ENCODE assay signal across 23 cellular contexts in the genomic region with DNA sequence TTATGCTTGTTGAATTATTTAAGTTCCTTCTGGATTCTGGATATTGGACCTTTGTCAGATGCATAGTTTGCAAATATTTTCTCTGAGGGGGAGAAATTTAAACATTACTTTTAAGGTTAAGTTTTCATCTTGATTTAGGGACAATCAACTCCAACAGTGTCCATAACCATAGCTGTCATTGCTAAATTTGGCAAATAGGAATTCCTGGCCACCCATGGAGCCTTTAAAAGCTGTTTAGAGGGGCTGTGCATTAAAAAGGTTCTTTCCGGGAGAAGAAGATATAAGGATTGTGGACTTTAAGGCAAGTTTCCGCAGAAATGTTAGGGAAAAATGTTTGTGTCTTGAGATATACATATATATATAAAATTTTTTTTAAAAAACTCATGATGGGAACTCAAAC.
DNase-seq lines count a peak whose midpoint lies in the region; ATAC-seq and TF ChIP-seq lines count a peak whose summit lies in the region.
"Had no signal": no experiment of that assay in that cellular context is flagged by ENCODE, and none has a peak within 500 bp of the region (broad histone marks: within the 10 kb centered on the region; RNA-seq: fewer than 3 reads in every experiment).

No MANE protein-coding gene starts in this region.

- H3K27me3 Mint-ChIP-seq in chondrocyte (ENCODE audit: low read depth) = no peaks in the 10 kb centered on the region
- H3K27me3 Mint-ChIP-seq: activated CD8-positive, alpha-beta T cell treated with anti-CD3 and anti-CD28 coated beads for 36 hours; activated naive CD8-positive, alpha-beta T cell; IgD-negative memory B cell had no signal

- H3F3A ChIP-seq in smooth muscle cell (ENCODE audit: low read depth) = peaks cover 14% of the 10 kb centered on the region

- no peak for TF ChIP-seq CTCF in IMR-90 (conservative IDR thresholded peaks at IDR 0.05; ENCODE audit: low read depth, low read length)
- no peak for TF ChIP-seq CTCF in chondrocyte (IDR thresholded peaks at IDR 0.05)
- no peak for TF ChIP-seq CTCF in smooth muscle cell (IDR thresholded peaks at IDR 0.05; ENCODE audit: borderline replicate concordance, insufficient read depth, poor library complexity, severe bottlenecking)

- TF ChIP-seq POLR2A in IMR-90 (IDR thresholded peaks at IDR 0.05; ENCODE audit: low read depth, low read length) = no peak

- H2AFZ ChIP-seq in IMR-90 (replicated peaks; ENCODE audit: low read length, poor library complexity) (no peak overlapping the region), mesenchymal stem cell (ENCODE audit: low read depth, low read length) (no peak overlapping the region), smooth muscle cell (ENCODE audit: low read depth) (no peak overlapping the region)

- H3K56ac ChIP-seq in IMR-90 (ENCODE audit: extremely low read depth, insufficient read depth, low read length) = no peak overlapping the region; the same call in 1 of the 2 replicates

- no TSS peak for BruUV-seq in IMR-90 (replicated peaks; lab: Mats Ljungman, UMichigan)

- CTCF ChIA-PET in IMR-90 (lab: Yijun Ruan, JAX) = no interaction called here

- H3K36me3 ChIP-seq in IMR-90 (ENCODE audit: control insufficient read depth, insufficient read depth, low read length) (no peaks in the 10 kb centered on the region), mesenchymal stem cell (ENCODE audit: control insufficient read depth in 1 of 2, insufficient read depth in 2 of 2, low read depth in 1 of 2, low read length in 2 of 2) (peaks cover 0 to 5% of the 10 kb centered on the region in 2 experiments), smooth muscle cell (ENCODE audit: low read depth) (no peaks in the 10 kb centered on the region)
- H3K36me3 ChIP-seq: esophagus muscularis mucosa, sigmoid colon, uterus had no signal

- H3K9me1 ChIP-seq in IMR-90 (ENCODE audit: insufficient read depth, low read length) = peaks cover 9% of the 10 kb centered on the region; the same call in 1 of the 2 replicates

- H3K36me3 Mint-ChIP-seq in chondrocyte (ENCODE audit: low read depth) = no peaks in the 10 kb centered on the region
- H3K36me3 Mint-ChIP-seq: CD14-positive monocyte had no signal

- ATAC-seq in IMR-90 (ENCODE audit: low read depth) (no peak), GM21723 (IDR thresholded peaks at IDR 0.05; ENCODE audit: unreplicated experiment) (no peak)
- ATAC-seq: activated CD8-positive, alpha-beta T cell treated with anti-CD3 and anti-CD28 coated beads for 36 hours; activated T-helper 17 cell treated with anti-CD3 and anti-CD28 coated beads, Interleukin-2, amount 50 U/mL, for 72 hours had no signal

- in situ Hi-C loops in IMR-90 (cut with MboI; ENCODE audit: low sequenced_read_pairs) = no loop called here

- peak overlapping the region in 1 of 2 experiments; percentile 62; a peak in 3 of 4 replicates for H4K8ac ChIP-seq in IMR-90 (ENCODE audit: low read depth in 2 of 2, low read length in 2 of 2)
- H4K8ac ChIP-seq in mesenchymal stem cell (ENCODE audit: low read length) = no peak overlapping the region

- intact Hi-C loops in IMR-90 (cut with micrococcal nuclease) = loop anchor here (5.0 kb wide), 1 partner anchor 340 kb away; a partner anchor contains a TSS

- H2AK9ac ChIP-seq in IMR-90 (replicated peaks; ENCODE audit: low read depth, low read length, poor library complexity) = no peak overlapping the region

- peak overlapping the region; percentile 72 for H2BK120ac ChIP-seq in IMR-90 (ENCODE audit: low read depth, low read length)
- H2BK120ac ChIP-seq in mesenchymal stem cell (ENCODE audit: low read depth, low read length) = no peak overlapping the region

- peak overlapping the region; percentile 85; the same call in 1 of the 2 replicates for H4K5ac ChIP-seq in IMR-90 (ENCODE audit: low read depth, low read length)

- WGBS in IMR-90 (ENCODE audit: extremely low coverage in 2 of 2, insufficient read length in 1 of 2), 2 experiments = no CpG with 5 or more reads among the region's 2 CpGs
- no CpG with 5 or more reads among the region's 2 CpGs for WGBS in mesenchymal stem cell
- WGBS in smooth muscle cell (ENCODE audit: low lambda C conversion rate) = 12% methylated on average over 2 of the region's 2 CpGs

- TF ChIP-seq RAD21 in IMR-90 (IDR thresholded peaks at IDR 0.05; ENCODE audit: low read length) = no peak

- H2AK5ac ChIP-seq in IMR-90 (ENCODE audit: low read depth, low read length) (no peak overlapping the region), mesenchymal stem cell (ENCODE audit: low read length, severe bottlenecking) (no peak overlapping the region)

- POLR2A ChIA-PET in IMR-90 (lab: Charles Lee; ENCODE audit: unreplicated experiment) = interaction anchor here (1.5 kb wide), 1 partner anchor 15 kb away, joined by 5 read pairs; no protein-coding TSS in a partner anchor

- no peak overlapping the region for H3K4me2 ChIP-seq in IMR-90 (ENCODE audit: low read depth, low read length)
- H3K4me2 ChIP-seq in mesenchymal stem cell (ENCODE audit: low read length, poor library complexity, severe bottlenecking) = no peak overlapping the region
- peak overlapping the region; percentile 80 for H3K4me2 ChIP-seq in smooth muscle cell

- H3K9me3 Mint-ChIP-seq in chondrocyte (ENCODE audit: low read depth) = no peaks in the 10 kb centered on the region
- H3K9me3 Mint-ChIP-seq: activated CD8-positive, alpha-beta T cell treated with anti-CD3 and anti-CD28 coated beads for 36 hours; activated T-helper 17 cell treated with anti-CD3 and anti-CD28 coated beads, Interleukin-2, amount 50 U/mL, for 72 hours; IgD-negative memory B cell; nephron progenitor cell had no signal

- H3K27me3 ChIP-seq in IMR-90 (ENCODE audit: control insufficient read depth, insufficient read depth, low read length) (no peaks in the 10 kb centered on the region), mesenchymal stem cell (ENCODE audit: control insufficient read depth in 1 of 2, insufficient read depth in 1 of 2, low read length in 2 of 2) (no peaks in the 10 kb centered on the region), smooth muscle cell (ENCODE audit: low read depth) (no peaks in the 10 kb centered on the region)
- H3K27me3 ChIP-seq: esophagus muscularis mucosa, foreskin keratinocyte, sigmoid colon, testis, uterus had no signal

- H3K9me3 ChIP-seq in IMR-90 (ENCODE audit: control insufficient read depth, insufficient read depth, low read length) (no peaks in the 10 kb centered on the region), mesenchymal stem cell (ENCODE audit: control insufficient read depth, low read length) (no peaks in the 10 kb centered on the region), smooth muscle cell (replicated peaks; ENCODE audit: low read depth) (no peaks in the 10 kb centered on the region)
- H3K9me3 ChIP-seq: esophagus muscularis mucosa, sigmoid colon, testis, uterus had no signal

- H3K4ac ChIP-seq in IMR-90 (ENCODE audit: low read depth, low read length) (no peak overlapping the region), mesenchymal stem cell (ENCODE audit: low read depth in 1 of 2, low read length in 2 of 2) (no peak overlapping the region)

- no peaks in the 10 kb centered on the region for H3K79me2 ChIP-seq in smooth muscle cell (ENCODE audit: low read depth)

- H2BK15ac ChIP-seq in IMR-90 (ENCODE audit: low read depth, low read length) (no peak overlapping the region; the same call in 2 of the 3 replicates), mesenchymal stem cell (ENCODE audit: low read depth, poor library complexity, severe bottlenecking) (no peak overlapping the region)

- DNase-seq in IMR-90 (no peak), chondrocyte (ENCODE audit: low spot score) (no peak), mesenchymal stem cell (peak; percentile 8), smooth muscle cell (lab: John Stamatoyannopoulos, UW; ENCODE audit: unreplicated experiment) (no peak), T-helper 1 cell (no peak), NCI-H2107 (lab: John Stamatoyannopoulos, UW) (no peak)
- DNase-seq: activated CD4-positive, alpha-beta T cell treated with anti-CD3 and anti-CD28 coated beads for 1 hour; activated CD8-positive, alpha-beta T cell treated with anti-CD3 and anti-CD28 coated beads for 36 hours; aorta; left ventricle myocardium superior; NCI-H187 treated with DMSO at 0.1 percent for 48 hours; nephron progenitor cell; sigmoid colon; stimulated activated naive CD4-positive, alpha-beta T cell; testis; uterus had no signal

- H3K27ac ChIP-seq in IMR-90 (ENCODE audit: insufficient read depth, low read length) = peak overlapping the region; percentile 47
- peak overlapping the region; percentile 75 for H3K27ac ChIP-seq in mesenchymal stem cell (ENCODE audit: low read length, poor library complexity, severe bottlenecking)
- H3K27ac ChIP-seq in smooth muscle cell (ENCODE audit: low read depth) = peak overlapping the region; percentile 85
- H3K27ac ChIP-seq: esophagus muscularis mucosa, foreskin keratinocyte, sigmoid colon, testis, uterus had no signal

- H4K20me1 ChIP-seq in IMR-90 (ENCODE audit: insufficient read depth, low read length) (no peaks in the 10 kb centered on the region), smooth muscle cell (ENCODE audit: low read depth) (no peaks in the 10 kb centered on the region)

- peaks cover 40% of the 10 kb centered on the region for H3K4me1 Mint-ChIP-seq in chondrocyte (ENCODE audit: low read depth)
- H3K4me1 Mint-ChIP-seq: activated T-helper 17 cell treated with anti-CD3 and anti-CD28 coated beads, Interleukin-2, amount 50 U/mL, for 72 hours; CD14-positive monocyte had no signal

- H2BK5ac ChIP-seq in IMR-90 (ENCODE audit: low read depth, low read length, poor library complexity, severe bottlenecking) (peak overlapping the region; percentile 96), mesenchymal stem cell (ENCODE audit: low read depth, low read length, poor library complexity, severe bottlenecking) (no peak overlapping the region)

- H2BK20ac ChIP-seq in IMR-90 (ENCODE audit: low read depth, low read length) = peak overlapping the region; percentile 80; the same call in 1 of the 2 replicates

- H3K9ac ChIP-seq in IMR-90 (ENCODE audit: low read depth, low read length) = no peak overlapping the region; the same call in 1 of the 2 replicates
- no peak overlapping the region for H3K9ac ChIP-seq in mesenchymal stem cell (ENCODE audit: low read length)
- H3K9ac ChIP-seq in smooth muscle cell (ENCODE audit: low read depth) = no peak overlapping the region

- no peak overlapping the region for H3K4me3 ChIP-seq in IMR-90 (ENCODE audit: insufficient read depth, low read depth, low read length)
- H3K4me3 ChIP-seq in mesenchymal stem cell (ENCODE audit: insufficient read depth in 1 of 2, low read depth in 1 of 2, low read length in 2 of 2) = no peak overlapping the region
- peak overlapping the region; percentile 16 for H3K4me3 ChIP-seq in smooth muscle cell
- H3K4me3 ChIP-seq: esophagus muscularis mucosa, sigmoid colon, testis, uterus had no signal

- peak overlapping the region; percentile 49; the same call in 1 of the 2 replicates for H3K23ac ChIP-seq in IMR-90 (ENCODE audit: low read depth, low read length)
- no peak overlapping the region for H3K23ac ChIP-seq in mesenchymal stem cell (ENCODE audit: low read length in 2 of 2)

- peak overlapping the region; percentile 89; the same call in 1 of the 2 replicates for H3K18ac ChIP-seq in IMR-90 (ENCODE audit: low read depth, low read length)
- no peak overlapping the region for H3K18ac ChIP-seq in mesenchymal stem cell (ENCODE audit: low read depth in 1 of 2, low read length in 2 of 2)

- H3K14ac ChIP-seq in IMR-90 (replicated peaks; ENCODE audit: low read depth, low read length) (peak overlapping the region; percentile 77; the same call in 1 of the 2 replicates), mesenchymal stem cell (ENCODE audit: low read length in 2 of 2) (no peak overlapping the region)

- dilution Hi-C loops in IMR-90 (cut with HindIII; ENCODE audit: low sequenced_read_pairs, unreplicated experiment) = no loop called here

- H3K4me1 ChIP-seq in IMR-90 (ENCODE audit: control insufficient read depth, insufficient read depth, low read length) = peaks cover 18% of the 10 kb centered on the region
- peaks cover 5% of the 10 kb centered on the region for H3K4me1 ChIP-seq in mesenchymal stem cell (ENCODE audit: control insufficient read depth, insufficient read depth, low read depth, low read length)
- H3K4me1 ChIP-seq in smooth muscle cell (ENCODE audit: low read depth) = peaks cover 21% of the 10 kb centered on the region
- H3K4me1 ChIP-seq: sigmoid colon, testis, uterus had no signal

- H3K79me1 ChIP-seq in IMR-90 (ENCODE audit: low read depth in 1 of 2, low read length in 2 of 2) = peaks cover 0 to 15% of the 10 kb centered on the region in 2 experiments; a peak in 2 of 4 replicates
- no peaks in the 10 kb centered on the region for H3K79me1 ChIP-seq in mesenchymal stem cell (replicated peaks; ENCODE audit: low read length, poor library complexity, severe bottlenecking)

- peak overlapping the region; percentile 19 for H3K27ac Mint-ChIP-seq in chondrocyte (ENCODE audit: unreplicated experiment)
- H3K27ac Mint-ChIP-seq: activated CD8-positive, alpha-beta T cell treated with anti-CD3 and anti-CD28 coated beads for 36 hours; activated naive CD8-positive, alpha-beta T cell; activated T-helper 17 cell treated with anti-CD3 and anti-CD28 coated beads, Interleukin-2, amount 50 U/mL, for 72 hours; CD14-positive monocyte; IgD-negative memory B cell had no signal

- H3K4me3 Mint-ChIP-seq in chondrocyte (ENCODE audit: unreplicated experiment) = no peak overlapping the region
- H3K4me3 Mint-ChIP-seq: activated CD8-positive, alpha-beta T cell treated with anti-CD3 and anti-CD28 coated beads for 36 hours; activated naive CD8-positive, alpha-beta T cell; activated T-helper 17 cell treated with anti-CD3 and anti-CD28 coated beads, Interleukin-2, amount 50 U/mL, for 72 hours; CD14-positive monocyte; IgD-negative memory B cell; nephron progenitor cell had no signal

- H4K91ac ChIP-seq in IMR-90 (ENCODE audit: insufficient read depth, low read depth, low read length) (peak overlapping the region; percentile 74), mesenchymal stem cell (ENCODE audit: low read length) (no peak overlapping the region)

- no peak overlapping the region for H2BK12ac ChIP-seq in mesenchymal stem cell (ENCODE audit: low read length in 2 of 2)
